In the genomic region with DNA sequence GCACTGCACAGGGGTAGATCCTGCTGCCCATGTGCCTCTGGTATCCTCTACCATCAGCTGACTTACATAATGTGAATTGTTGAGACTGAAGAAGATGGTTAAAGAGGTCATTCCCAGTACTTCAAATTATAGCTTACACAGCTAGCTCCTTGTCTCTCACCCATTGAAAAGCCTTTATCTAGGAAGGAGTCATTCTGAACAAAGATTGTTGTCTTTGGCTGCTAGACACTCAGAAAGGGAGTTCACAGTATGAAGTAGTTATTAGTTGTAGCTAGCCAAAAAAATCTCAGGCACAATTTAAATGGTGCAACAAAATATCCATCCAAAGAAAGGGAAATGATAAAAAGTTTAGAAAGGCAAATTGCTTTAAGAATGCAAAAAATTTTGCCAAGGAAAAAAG, we compare ENCODE assay signal across 24 cellular contexts.
DNase-seq lines count a peak whose midpoint lies in the region; ATAC-seq, FAIRE-seq and TF ChIP-seq lines count a peak whose summit lies in the region.
"Had no signal": no experiment of that assay in that cellular context is flagged by ENCODE, and none has a peak within 500 bp of the region (broad histone marks: within the 10 kb centered on the region; RNA-seq: fewer than 3 reads in every experiment).

No MANE protein-coding gene starts in this region.

- H3K4me1 Mint-ChIP-seq in H9, result peaks cover 13 to 18% of the 10 kb centered on the region in 2 experiments
- H3K4me1 Mint-ChIP-seq: activated naive CD4-positive, alpha-beta T cell treated with anti-CD3 and anti-CD28 coated beads, Interleukin-2, amount 50 U/mL, for 24 hours; central memory CD8-positive, alpha-beta T cell had no signal

- H3K36me3 ChIP-seq in left ventricle myocardium inferior (no peaks in the 10 kb centered on the region), skeletal muscle tissue (ENCODE audit: control insufficient read depth in 3 of 3, insufficient read depth in 3 of 3, low read length in 3 of 3) (no peaks in the 10 kb centered on the region)
- H3K36me3 ChIP-seq: BLaER1, SJCRH30 had no signal

- no peak overlapping the region for H3T11ph ChIP-seq in H9 (ENCODE audit: low read length)

- intact Hi-C loops in left ventricle myocardium inferior (cut with micrococcal nuclease), result no loop called here

- no peak overlapping the region for H2BK120ac ChIP-seq in H9 (ENCODE audit: low read depth, low read length, poor library complexity, severe bottlenecking)

- no peak overlapping the region for H3K23ac ChIP-seq in H9 (ENCODE audit: insufficient read length, low read depth, low read length)

- no peak overlapping the region for H4K8ac ChIP-seq in H9 (replicated peaks; ENCODE audit: insufficient read length, low read depth, low read length)

- H2AFZ ChIP-seq in H9 (ENCODE audit: low read length), result no peak overlapping the region

- H3K27ac Mint-ChIP-seq in H9, result no peak overlapping the region
- H3K27ac Mint-ChIP-seq: activated B cell treated with CpG ODN at 0.5 μM for 24 hours; activated CD8-positive, alpha-beta T cell treated with anti-CD3 and anti-CD28 coated beads, Interleukin-2, amount 10 ng/mL, durations not matched to agents 7 days and 5 days; activated naive CD4-positive, alpha-beta T cell treated with anti-CD3 and anti-CD28 coated beads, Interleukin-2, amount 50 U/mL, for 24 hours; activated T-cell treated with anti-CD3 and anti-CD28 coated beads, Interleukin-2, amount 50 U/mL, for 72 hours had no signal

- no peak overlapping the region for H4K91ac ChIP-seq in H9 (ENCODE audit: insufficient read length, low read depth, low read length)

- peaks cover 59% of the 10 kb centered on the region for H3K4me1 ChIP-seq in left ventricle myocardium inferior
- peaks cover 7 to 14% (median 13%) of the 10 kb centered on the region in 3 donors for H3K4me1 ChIP-seq in skeletal muscle tissue (ENCODE audit: control insufficient read depth in 3 of 3, insufficient read depth in 3 of 3, low read length in 3 of 3)
- H3K4me1 ChIP-seq in H9 (ENCODE audit: insufficient read depth, low read length), result no peaks in the 10 kb centered on the region; the same call in 1 of the 2 replicates
- H3K4me1 ChIP-seq: SJCRH30 had no signal

- H3K27ac ChIP-seq in left ventricle myocardium inferior (replicated peaks) (peak overlapping the region; percentile 57), skeletal muscle tissue (ENCODE audit: low read depth, low read length) (peak overlapping the region; percentile 37), H9 (ENCODE audit: insufficient read length, low read depth, low read length) (no peak overlapping the region)
- H3K27ac ChIP-seq: BLaER1, SJCRH30 had no signal

- no peak overlapping the region for H3K56ac ChIP-seq in H9 (ENCODE audit: insufficient read length, low read depth, low read length)

- no peaks in the 10 kb centered on the region for H3K9me3 Mint-ChIP-seq in H9
- H3K9me3 Mint-ChIP-seq: activated B cell treated with CpG ODN at 0.5 μM for 24 hours; activated T-cell treated with anti-CD3 and anti-CD28 coated beads, Interleukin-2, amount 50 U/mL, for 72 hours had no signal

- H3K4me3 ChIP-seq in left ventricle myocardium inferior, result no peak overlapping the region
- H3K4me3 ChIP-seq in skeletal muscle tissue (ENCODE audit: low read length in 3 of 3), result no peak overlapping the region
- H3K4me3 ChIP-seq: BLaER1, SJCRH30, smooth muscle cell had no signal

- no peak overlapping the region for H3K4me3 Mint-ChIP-seq in H9
- H3K4me3 Mint-ChIP-seq: activated B cell treated with CpG ODN at 0.5 μM for 24 hours; activated CD8-positive, alpha-beta T cell treated with anti-CD3 and anti-CD28 coated beads, Interleukin-2, amount 10 ng/mL, durations not matched to agents 7 days and 5 days; activated naive CD4-positive, alpha-beta T cell treated with anti-CD3 and anti-CD28 coated beads, Interleukin-2, amount 50 U/mL, for 24 hours; activated T-cell treated with anti-CD3 and anti-CD28 coated beads, Interleukin-2, amount 50 U/mL, for 72 hours; central memory CD8-positive, alpha-beta T cell had no signal

- DNase-seq in HTR-8/SVneo (ENCODE audit: insufficient read length, low spot score) (no peak), brain pericyte (ENCODE audit: low read depth, low spot score) (peak; percentile 63), left ventricle myocardium inferior (no peak), H9 (no peak), AG08396 (ENCODE audit: low spot score) (no peak)
- DNase-seq: activated B cell treated with CpG ODN at 0.5 μM for 24 hours; activated CD8-positive, alpha-beta T cell treated with anti-CD3 and anti-CD28 coated beads, Interleukin-2, amount 10 ng/mL, durations not matched to agents 7 days and 5 days; activated T-cell treated with anti-CD3 and anti-CD28 coated beads, Interleukin-2, amount 50 U/mL, for 72 hours; effector memory CD4-positive, alpha-beta T cell; GF-D8; NCI-H1048; NCI-H2081; nucleus accumbens; SJCRH30; stimulated activated CD8-positive, alpha-beta memory T cell treated with anti-CD3 and anti-CD28 coated beads, Interleukin-4, amount 100 ng/mL, for 48 hours; T-helper 2 cell had no signal

- H2BK5ac ChIP-seq in H9 (ENCODE audit: insufficient read length, low read length), result no peak overlapping the region

- H3K9ac ChIP-seq in skeletal muscle tissue (ENCODE audit: low read depth in 1 of 3, low read length in 3 of 3), result no peak overlapping the region
- no peak overlapping the region for H3K9ac ChIP-seq in H9 (ENCODE audit: extremely low read depth, insufficient read length, low read length)
- H3K9ac ChIP-seq: BLaER1 had no signal

- TF ChIP-seq CTCF in left ventricle myocardium inferior (IDR thresholded peaks at IDR 0.05; ENCODE audit: borderline replicate concordance), result no peak
- no peak for TF ChIP-seq CTCF in H9 (conservative IDR thresholded peaks at IDR 0.05)

- no peaks in the 10 kb centered on the region for H3K23me2 ChIP-seq in H9 (ENCODE audit: insufficient read length, low read depth, low read length, poor library complexity, severe bottlenecking)

- H2BK15ac ChIP-seq in H9 (ENCODE audit: low read depth, low read length), result no peak overlapping the region

- no peak overlapping the region for H2AK5ac ChIP-seq in H9 (ENCODE audit: insufficient read length, low read length)

- no peaks in the 10 kb centered on the region for H3K79me1 ChIP-seq in H9 (ENCODE audit: insufficient read depth, low read depth, low read length, poor library complexity, severe bottlenecking)

- no peak for ATAC-seq in HG03521 (IDR thresholded peaks at IDR 0.05; ENCODE audit: unreplicated experiment)
- ATAC-seq: activated CD8-positive, alpha-beta T cell treated with anti-CD3 and anti-CD28 coated beads, Interleukin-2, amount 10 ng/mL, durations not matched to agents 7 days and 5 days; activated T-cell treated with anti-CD3 and anti-CD28 coated beads, Interleukin-2, amount 50 U/mL, for 72 hours had no signal

- H3K27me3 Mint-ChIP-seq in H9 (ENCODE audit: low read depth), result no peaks in the 10 kb centered on the region
- H3K27me3 Mint-ChIP-seq: activated B cell treated with CpG ODN at 0.5 μM for 24 hours; activated naive CD4-positive, alpha-beta T cell treated with anti-CD3 and anti-CD28 coated beads, Interleukin-2, amount 50 U/mL, for 24 hours; central memory CD8-positive, alpha-beta T cell had no signal

- no peaks in the 10 kb centered on the region for H3K36me3 Mint-ChIP-seq in H9 (ENCODE audit: insufficient read depth in 1 of 3, low read depth in 3 of 3)
- H3K36me3 Mint-ChIP-seq: activated naive CD4-positive, alpha-beta T cell treated with anti-CD3 and anti-CD28 coated beads, Interleukin-2, amount 50 U/mL, for 24 hours had no signal

- no peak overlapping the region for H3K4ac ChIP-seq in H9 (ENCODE audit: low read depth, low read length)

- H2BK12ac ChIP-seq in H9 (ENCODE audit: insufficient read length, low read depth, low read length), result no peak overlapping the region

- no peaks in the 10 kb centered on the region for H3K9me3 ChIP-seq in left ventricle myocardium inferior (replicated peaks)
- no peaks in the 10 kb centered on the region for H3K9me3 ChIP-seq in skeletal muscle tissue (ENCODE audit: control insufficient read depth in 3 of 3, low read length in 3 of 3)
- H3K9me3 ChIP-seq in H9 (ENCODE audit: control insufficient read depth, low read depth, low read length), result no peaks in the 10 kb centered on the region
- H3K9me3 ChIP-seq: BLaER1, SJCRH30 had no signal

- H3K14ac ChIP-seq in H9 (ENCODE audit: insufficient read depth, low read length), result no peak overlapping the region

- H3K79me2 ChIP-seq in H9 (ENCODE audit: insufficient read depth, low read length), result no peaks in the 10 kb centered on the region; the same call in 1 of the 2 replicates

- H4K20me1 ChIP-seq in H9 (ENCODE audit: control insufficient read depth, insufficient read depth, insufficient read length), result no peaks in the 10 kb centered on the region
- H4K20me1 ChIP-seq: BLaER1 had no signal

- no peak overlapping the region for H3K18ac ChIP-seq in H9 (ENCODE audit: insufficient read length, low read depth, low read length)

- no peak overlapping the region for H3K4me2 ChIP-seq in H9 (ENCODE audit: insufficient read depth, insufficient read length, low read length)
- H3K4me2 ChIP-seq: BLaER1, smooth muscle cell had no signal

- FAIRE-seq in HTR-8/SVneo (lab: Jason Lieb, UNC), result peak; percentile 9
- FAIRE-seq: D721Med, GM12891 had no signal

- H2BK20ac ChIP-seq in H9 (ENCODE audit: low read depth, low read length, poor library complexity, severe bottlenecking), result no peak overlapping the region

- H3K27me3 ChIP-seq in left ventricle myocardium inferior (ENCODE audit: low read depth) (no peaks in the 10 kb centered on the region), skeletal muscle tissue (ENCODE audit: control insufficient read depth in 3 of 3, insufficient read depth in 3 of 3, low read length in 3 of 3) (no peaks in the 10 kb centered on the region), H9 (ENCODE audit: insufficient read depth, low read length) (no peaks in the 10 kb centered on the region)
- H3K27me3 ChIP-seq: BLaER1, SJCRH30 had no signal

- H4K5ac ChIP-seq in H9 (ENCODE audit: insufficient read length, low read depth, low read length), result no peak overlapping the region
